Comparison of ENCODE assay signal across 14 cellular contexts in genomic region chr4:182212211-182212761, GRCh38. TPM values are rescaled to one million over a fixed set of nuclear protein-coding genes. Genes with fewer than 3 reads are reported as not detected.
A peak's percentile ranks its signal among the peaks of the same experiment; 100 is the strongest.
DNase-seq lines count a peak whose midpoint lies in the region; ATAC-seq, FAIRE-seq and TF ChIP-seq lines count a peak whose summit lies in the region.
"Had no signal": no experiment of that assay in that cellular context is flagged by ENCODE, and none has a peak within 500 bp of the region (broad histone marks: within the 10 kb centered on the region; RNA-seq: fewer than 3 reads in every experiment).

No MANE protein-coding gene starts in this region.

- H3K9me3 ChIP-seq in lung (ENCODE audit: control insufficient read depth in 2 of 2, insufficient read depth in 1 of 2, low read length in 1 of 2), result peaks cover 0 to 3% of the 10 kb centered on the region in 2 donors
- H3K9me3 ChIP-seq: spleen had no signal

- no peak overlapping the region for H3K27ac ChIP-seq in lung (ENCODE audit: low read depth in 1 of 2, low read length in 1 of 2)

- TF ChIP-seq CTCF in AG10803 (conservative IDR thresholded peaks at IDR 0.05; ENCODE audit: low read length) (no peak), lung (IDR thresholded peaks at IDR 0.05; ENCODE audit: control extremely low read depth, extremely low read depth) (no peak), D721Med (IDR thresholded peaks at IDR 0.05; ENCODE audit: insufficient read depth, missing control alignments) (no peak)

- DNase-seq in AG10803 (ENCODE audit: low read depth) (peak; percentile 78), NCI-H1092 (lab: John Stamatoyannopoulos, UW) (peak; percentile 16), astrocyte of the hippocampus (ENCODE audit: low read depth, low spot score) (peak; percentile 54), lung (ENCODE audit: low spot score) (peak; percentile 53), D721Med (ENCODE audit: insufficient read length, low spot score) (no peak)
- DNase-seq in activated naive CD4-positive, alpha-beta T cell (lab: John Stamatoyannopoulos, UW), result no peak
- DNase-seq: activated T-cell treated with anti-CD3 and anti-CD28 coated beads, Interleukin-2, amount 50 U/mL, for 1 hour; CD4-positive, alpha-beta T cell; effector CD8-positive, alpha-beta T cell; kidney; NCI-H1930; spleen had no signal

- no peaks in the 10 kb centered on the region for H3K36me3 ChIP-seq in lung (ENCODE audit: control insufficient read depth in 2 of 2, insufficient read depth in 2 of 2, low read length in 2 of 2)
- H3K36me3 ChIP-seq: spleen had no signal

- peak overlapping the region; percentile 26 for H3K4me3 ChIP-seq in AG10803 (ENCODE audit: low read length)
- H3K4me3 ChIP-seq in lung, result no peak overlapping the region
- H3K4me3 ChIP-seq: spleen had no signal

- peaks cover 3% of the 10 kb centered on the region for H3K27me3 ChIP-seq in lung (ENCODE audit: control insufficient read depth, insufficient read depth)
- H3K27me3 ChIP-seq: spleen had no signal

- ATAC-seq in lung (ENCODE audit: insufficient read depth, low FRiP score) (peak; percentile 79), HG03159 (IDR thresholded peaks at IDR 0.05; ENCODE audit: unreplicated experiment) (no peak), HG02759 (IDR thresholded peaks at IDR 0.05; ENCODE audit: unreplicated experiment) (no peak)

- no peaks in the 10 kb centered on the region for H3K4me1 ChIP-seq in lung (ENCODE audit: control insufficient read depth in 2 of 2, insufficient read depth in 2 of 2, low read length in 2 of 2)
- H3K4me1 ChIP-seq: spleen had no signal

- no peak for FAIRE-seq in D721Med (lab: Jason Lieb, UNC)
- FAIRE-seq: kidney had no signal

- WGBS in lung, 2 donors, result 45 to 76% methylated on average over 11 of the region's 11 CpGs

RNA-seq across cellular contexts. Expression of gene TENM3, which starts 30.9 kb away (rescaled TPM):
- total RNA-seq in lung, result 1 to 10 TPM; 3.8 to 5.3 TPM
- polyA plus RNA-seq in lung, result under 1 TPM; 0.14 to 0.64 TPM
- total RNA-seq: CD4-positive, alpha-beta T cell had no signal

Comparison
In these comparisons a context has a peak if more than half of its experiments do, and no peak if none do; other contexts are left out.
1. DNase-seq: peak in AG10803 (single experiment), NCI-H1092 (single experiment), astrocyte of the hippocampus (single experiment) and lung (single experiment); none in D721Med (single experiment) and activated naive CD4-positive, alpha-beta T cell (0 of 4).